Comparison of ENCODE assay signal across 34 cellular contexts in the genomic region with DNA sequence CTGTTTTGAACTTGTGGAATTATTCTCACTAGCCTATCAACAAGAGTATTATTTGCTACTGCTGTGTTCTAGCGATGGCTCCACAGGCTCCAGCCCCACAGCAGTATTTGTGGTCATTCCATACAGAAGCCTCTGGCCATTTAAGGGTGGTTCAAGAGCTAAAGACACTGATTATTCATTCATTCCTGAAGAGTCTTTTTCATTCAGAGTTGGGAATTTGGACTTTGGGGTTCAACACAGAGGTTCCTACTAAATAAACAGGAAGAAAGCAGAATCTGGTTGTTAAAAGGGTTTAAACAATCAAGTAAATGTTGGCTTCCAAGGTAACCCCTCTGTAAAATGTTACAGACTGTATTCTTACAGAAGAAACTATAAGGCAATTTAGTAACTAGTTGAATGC.
"Had no signal": no experiment of that assay in that cellular context is flagged by ENCODE, and none has a peak within 500 bp of the region (broad histone marks: within the 10 kb centered on the region; RNA-seq: fewer than 3 reads in every experiment).

No MANE protein-coding gene starts in this region.

- DNase-seq: Karpas-422, Kasumi-1, KG1, MG63, MM.1S, MV-4-11, NCI-H1048, NCI-H1092, NCI-H1092 treated with DMSO at 0.1 percent for 48 hours, NCI-H1105, NCI-H1105 treated with DMSO at 0.1 percent for 48 hours, NCI-H1417, NCI-H1417 treated with DMSO at 0.1 percent for 48 hours, NCI-H1436 treated with DMSO at 0.1 percent for 48 hours, NCI-H146, NCI-H1694, NCI-H1694 treated with DMSO at 0.1 percent for 48 hours, NCI-H187, NCI-H187 treated with DMSO at 0.1 percent for 48 hours, NCI-H1930, NCI-H2029, NCI-H2029 treated with DMSO at 0.1 percent for 48 hours, NCI-H2081, NCI-H2081 treated with DMSO at 0.1 percent for 48 hours, NCI-H2107, NCI-H2171, NCI-H2171 treated with DMSO at 0.1 percent for 48 hours, NCI-H2227 treated with DMSO at 0.1 percent for 48 hours, NCI-H226, NCI-H345, NCI-H446, NCI-H446 treated with DMSO at 0.1 percent for 48 hours, NCI-H510A had no signal

- H3K9me3 ChIP-seq: MG63 had no signal

- H3K27ac ChIP-seq: KMS-11 had no signal

- H3K4me3 ChIP-seq: MG63 had no signal

- H3K36me3 ChIP-seq: MG63 had no signal

- H3K27me3 ChIP-seq: MG63 had no signal

- H3K9ac ChIP-seq: KMS-11 had no signal

- H3K4me2 ChIP-seq: KMS-11 had no signal
